In the genomic region with DNA sequence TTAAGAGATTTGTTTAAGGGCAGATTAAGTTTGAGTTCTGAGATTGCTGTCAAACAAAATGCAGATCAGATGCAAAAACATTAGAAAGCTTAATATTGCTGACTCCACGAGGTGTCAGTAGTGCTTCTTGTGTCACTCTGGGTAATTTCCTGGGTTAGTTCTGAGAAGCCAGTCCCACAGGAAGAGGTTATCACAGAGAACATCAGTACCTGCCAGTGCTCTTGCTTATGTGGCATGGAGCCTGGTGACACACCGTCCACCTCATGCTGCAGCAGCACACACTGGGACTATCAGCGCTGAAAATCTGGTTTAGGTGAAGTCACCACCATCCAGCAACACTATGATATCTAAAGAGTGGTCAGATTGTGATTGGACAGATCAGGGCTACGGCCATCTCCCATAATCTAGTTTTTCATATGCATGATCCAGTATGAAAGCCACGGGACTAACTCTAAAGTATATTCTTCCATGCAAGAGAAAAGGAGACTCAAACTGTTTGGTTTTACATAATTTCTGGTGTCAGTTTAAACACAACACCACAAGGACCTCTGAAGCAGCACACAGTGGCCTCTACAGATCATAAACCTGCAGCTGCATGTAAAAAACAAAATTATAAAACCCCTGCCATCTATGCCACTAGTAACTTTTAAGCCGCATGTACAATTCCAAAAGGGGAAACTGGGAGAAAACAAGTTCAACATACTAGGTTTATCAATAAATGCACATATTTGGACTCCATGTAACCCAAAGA, we compare ENCODE assay signal across 8 cellular contexts. TPM values are rescaled to one million over a fixed set of nuclear protein-coding genes. Genes with fewer than 3 reads are reported as not detected.
DNase-seq lines count a peak whose midpoint lies in the region; ATAC-seq, FAIRE-seq and TF ChIP-seq lines count a peak whose summit lies in the region.

No MANE protein-coding gene starts in this region.

- ATAC-seq in HG03354 (IDR thresholded peaks at IDR 0.05; ENCODE audit: poor library complexity, severe bottlenecking, unreplicated experiment): peak; percentile 88

- peak overlapping the region; percentile 48 to 90 (median 83) for H3K27ac Mint-ChIP-seq in CD8-positive, alpha-beta memory T cell
- peak overlapping the region; percentile 76 for H3K27ac Mint-ChIP-seq in activated naive CD4-positive, alpha-beta T cell treated with anti-CD3 and anti-CD28 coated beads, Interleukin-2, amount 10 ng/mL, durations not matched to agents 7 days and 5 days

- CTCF ChIA-PET in CD8-positive, alpha-beta memory T cell (lab: Charles Lee): interaction anchor here (0.5 to 3.0 kb wide), 14 partner anchors 28 to 406 kb away, joined by 3 to 24 read pairs (median 4); a partner anchor contains a TSS
- CTCF ChIA-PET in RWPE1 (lab: Yijun Ruan, JAX): interaction anchor here (0.5 to 1.0 kb wide), 14 partner anchors 12 to 1416 kb away, joined by 3 to 5 read pairs (median 3); no protein-coding TSS in a partner anchor
- CTCF ChIA-PET in activated naive CD4-positive, alpha-beta T cell treated with anti-CD3 and anti-CD28 coated beads, Interleukin-2, amount 10 ng/mL, durations not matched to agents 7 days and 5 days (lab: Charles Lee): interaction anchor here (0.6 to 2.6 kb wide), 25 partner anchors 12 to 448 kb away, joined by 3 to 40 read pairs (median 4); a partner anchor contains a TSS

- peak; percentile 95 for FAIRE-seq in GM19239 (lab: Jason Lieb, UNC)

- peak; percentile 63 for TF ChIP-seq CTCF in RWPE1 (conservative IDR thresholded peaks at IDR 0.05; ENCODE audit: low read depth)

- peaks cover 14 to 58% (median 23%) of the 10 kb centered on the region in 3 donors for H3K36me3 Mint-ChIP-seq in CD8-positive, alpha-beta memory T cell
- H3K36me3 Mint-ChIP-seq in activated naive CD4-positive, alpha-beta T cell treated with anti-CD3 and anti-CD28 coated beads, Interleukin-2, amount 10 ng/mL, durations not matched to agents 7 days and 5 days: peaks cover 30% of the 10 kb centered on the region

- H3K27me3 Mint-ChIP-seq in CD8-positive, alpha-beta memory T cell: no peaks in the 10 kb centered on the region
- H3K27me3 Mint-ChIP-seq in activated naive CD4-positive, alpha-beta T cell treated with anti-CD3 and anti-CD28 coated beads, Interleukin-2, amount 10 ng/mL, durations not matched to agents 7 days and 5 days: no peaks in the 10 kb centered on the region

- no peaks in the 10 kb centered on the region for H3K9me3 ChIP-seq in CD8-positive, alpha-beta memory T cell (ENCODE audit: low read length)

- peak in 4 of 5 donors; percentile 24 to 64 (median 58) for DNase-seq in CD8-positive, alpha-beta memory T cell
- DNase-seq in GM19239 (ENCODE audit: insufficient read length, low spot score) (peak; percentile 61), RWPE1 (ENCODE audit: low spot score) (peak; percentile 60), hippocampal formation (lab: John Stamatoyannopoulos, UW) (peak; percentile 14 to 15), NCI-H2227 (lab: John Stamatoyannopoulos, UW; ENCODE audit: unreplicated experiment) (no peak)
- peak; percentile 70 for DNase-seq in activated naive CD4-positive, alpha-beta T cell treated with anti-CD3 and anti-CD28 coated beads, Interleukin-2, amount 10 ng/mL, durations not matched to agents 7 days and 5 days
- peak; percentile 9 to 39 (median 22) for DNase-seq in stimulated activated CD4-positive, alpha-beta T cell treated with anti-CD3 and anti-CD28 coated beads, TNF-alpha, amount 100 ng/mL, for 24 hours (ENCODE audit: low read depth in 3 of 3)

- POLR2A ChIA-PET in CD8-positive, alpha-beta memory T cell (lab: Charles Lee): interaction anchor here (0.6 to 1.2 kb wide), 4 partner anchors 196 to 448 kb away, joined by 3 to 4 read pairs (median 4); no protein-coding TSS in a partner anchor
- POLR2A ChIA-PET in RWPE1 (lab: Yijun Ruan, JAX; ENCODE audit: low non-redundant PET): no interaction called here

- no peak overlapping the region for H3K27ac ChIP-seq in CD8-positive, alpha-beta memory T cell (ENCODE audit: low read depth, low read length)
- no peak overlapping the region for H3K27ac ChIP-seq in RWPE1

- H3K4me1 Mint-ChIP-seq in CD8-positive, alpha-beta memory T cell: peaks cover 12 to 18% (median 16%) of the 10 kb centered on the region in 3 donors
- peaks cover 38% of the 10 kb centered on the region for H3K4me1 Mint-ChIP-seq in activated naive CD4-positive, alpha-beta T cell treated with anti-CD3 and anti-CD28 coated beads, Interleukin-2, amount 10 ng/mL, durations not matched to agents 7 days and 5 days

- H3K9me3 Mint-ChIP-seq in CD8-positive, alpha-beta memory T cell: no peaks in the 10 kb centered on the region
- H3K9me3 Mint-ChIP-seq in activated naive CD4-positive, alpha-beta T cell treated with anti-CD3 and anti-CD28 coated beads, Interleukin-2, amount 10 ng/mL, durations not matched to agents 7 days and 5 days: no peaks in the 10 kb centered on the region

- no peak overlapping the region for H3K4me3 ChIP-seq in CD8-positive, alpha-beta memory T cell (ENCODE audit: low read length)

- peaks cover 10% of the 10 kb centered on the region for H3K4me1 ChIP-seq in CD8-positive, alpha-beta memory T cell (ENCODE audit: insufficient read depth, low read length)

- peaks cover 10% of the 10 kb centered on the region for H3K36me3 ChIP-seq in CD8-positive, alpha-beta memory T cell (ENCODE audit: insufficient read depth, low read length)

- H3K27me3 ChIP-seq in CD8-positive, alpha-beta memory T cell (ENCODE audit: insufficient read depth, low read length, poor library complexity, severe bottlenecking): no peaks in the 10 kb centered on the region

- peak overlapping the region in 6 of 7 donors; percentile 33 to 65 (median 54) for H3K4me3 Mint-ChIP-seq in CD8-positive, alpha-beta memory T cell
- peak overlapping the region; percentile 16 for H3K4me3 Mint-ChIP-seq in activated naive CD4-positive, alpha-beta T cell treated with anti-CD3 and anti-CD28 coated beads, Interleukin-2, amount 10 ng/mL, durations not matched to agents 7 days and 5 days

RNA-seq across cellular contexts. Expression of a gene that starts 36.1 kb away (rescaled TPM):
- total RNA-seq in CD8-positive, alpha-beta memory T cell: under 1 TPM; 0.18 to 0.33 TPM
- 0.48 TPM for polyA plus RNA-seq in CD8-positive, alpha-beta memory T cell
